ENCODE assay signal across 22 cellular contexts in genomic region chr10:71526662-71527061, GRCh38.
"Had no signal": no experiment of that assay in that cellular context is flagged by ENCODE, and none has a peak within 500 bp of the region (broad histone marks: within the 10 kb centered on the region; RNA-seq: fewer than 3 reads in every experiment).

No MANE protein-coding gene starts in this region.

- ATAC-seq: activated T-cell treated with anti-CD3 and anti-CD28 coated beads, Interleukin-2, amount 50 U/mL, for 72 hours; gastrocnemius medialis had no signal

- H3K27me3 ChIP-seq: gastrocnemius medialis, right atrium auricular region had no signal

- DNase-seq: activated CD4-positive, alpha-beta T cell treated with anti-CD3 and anti-CD28 coated beads for 4 hours; activated CD4-positive, alpha-beta T cell treated with anti-CD3 and anti-CD28 coated beads, Interleukin-2, amount 50 U/mL, for 48 hours; activated CD4-positive, CD25-positive, alpha-beta regulatory T cell; activated effector memory CD4-positive, alpha-beta T cell treated with Interleukin-2 at 50 U/mL for 16 hours; activated naive CD4-positive, alpha-beta T cell treated with anti-CD3 and anti-CD28 coated beads, Interleukin-2, amount 10 ng/mL, durations not matched to agents 7 days and 5 days; activated T-cell treated with anti-CD3 and anti-CD28 coated beads, Interleukin-2, amount 50 U/mL, for 72 hours; cerebellar nuclear complex; endodermal cell; esophagus squamous epithelium; gastrocnemius medialis; hippocampal formation; left ventricle myocardium inferior; mammary epithelial cell; spleen; stimulated activated CD4-positive, alpha-beta T cell treated with anti-CD3 and anti-CD28 coated beads, Interleukin-4, amount 100 ng/mL, for 1 hour; stimulated activated naive CD4-positive, alpha-beta T cell treated with Interleukin-2 at 50 U/mL for 16 hours; T1000 had no signal

- H3K27ac Mint-ChIP-seq: activated naive CD4-positive, alpha-beta T cell treated with anti-CD3 and anti-CD28 coated beads, Interleukin-2, amount 10 ng/mL, durations not matched to agents 7 days and 5 days; activated T-cell treated with anti-CD3 and anti-CD28 coated beads, Interleukin-2, amount 50 U/mL, for 72 hours; endodermal cell; T-helper 1 cell treated with Interleukin-12 subunit alpha and Interleukin-12 subunit beta and Interleukin-4 antibody, amounts not matched to agents 30 μg/mL and 1 μg/mL, for 36 hours had no signal

- H3K4me3 Mint-ChIP-seq: activated naive CD4-positive, alpha-beta T cell treated with anti-CD3 and anti-CD28 coated beads, Interleukin-2, amount 10 ng/mL, durations not matched to agents 7 days and 5 days; activated T-cell treated with anti-CD3 and anti-CD28 coated beads, Interleukin-2, amount 50 U/mL, for 72 hours; endodermal cell; T-helper 1 cell treated with Interleukin-12 subunit alpha and Interleukin-12 subunit beta and Interleukin-4 antibody, amounts not matched to agents 30 μg/mL and 1 μg/mL, for 36 hours had no signal

- H3K27ac ChIP-seq: coronary artery, esophagus squamous epithelium, gastrocnemius medialis, left ventricle myocardium inferior, prostate gland, right atrium auricular region, spleen had no signal

- H3K9me3 Mint-ChIP-seq: activated naive CD4-positive, alpha-beta T cell treated with anti-CD3 and anti-CD28 coated beads, Interleukin-2, amount 10 ng/mL, durations not matched to agents 7 days and 5 days; activated T-cell treated with anti-CD3 and anti-CD28 coated beads, Interleukin-2, amount 50 U/mL, for 72 hours; endodermal cell had no signal

- H3K4me1 ChIP-seq: gastrocnemius medialis, prostate gland, right atrium auricular region had no signal

- FAIRE-seq: bronchial epithelial cell had no signal

- H3K9me3 ChIP-seq: esophagus squamous epithelium, gastrocnemius medialis, left ventricle myocardium inferior, prostate gland, right atrium auricular region, spleen had no signal

- H3K4me3 ChIP-seq: coronary artery, esophagus squamous epithelium, gastrocnemius medialis, left ventricle myocardium inferior, prostate gland, right atrium auricular region, spleen had no signal

- H3K36me3 Mint-ChIP-seq: activated naive CD4-positive, alpha-beta T cell treated with anti-CD3 and anti-CD28 coated beads, Interleukin-2, amount 10 ng/mL, durations not matched to agents 7 days and 5 days had no signal

- H3K36me3 ChIP-seq: esophagus squamous epithelium, gastrocnemius medialis, left ventricle myocardium inferior, prostate gland, right atrium auricular region, spleen had no signal
